In genomic region chrX:2828404-2829065, GRCh38 we compare ENCODE assay signal across 8 cellular contexts. TPM values are rescaled to one million over a fixed set of nuclear protein-coding genes. Genes with fewer than 3 reads are reported as not detected.
DNase-seq lines count a peak whose midpoint lies in the region; ATAC-seq lines count a peak whose summit lies in the region.

Gene GYG2 (plus strand): TSS chrX:2828930. CDS start chrX:2830189, 1,259 bp downstream.

- no peak within 1 kb of the TSS for H3K27ac ChIP-seq in adipose tissue (ENCODE audit: low read depth, low read length)
- H3K27ac ChIP-seq in skin epidermis, result peak within 1 kb of the TSS in 1 of 21 experiments; percentile 65

- H3K36me3 ChIP-seq in HAP-1 (replicated peaks), result no peaks in the 10 kb centered on the region; the same call in 1 of the 2 replicates

- H3K4me1 ChIP-seq in HAP-1, result no peaks in the 10 kb centered on the region

- H3K4me3 ChIP-seq in HAP-1, result peak within 1 kb of the TSS; percentile 46
- peak within 1 kb of the TSS; percentile 27 for H3K4me3 ChIP-seq in iPS-11a (ENCODE audit: low read depth, low read length)
- H3K4me3 ChIP-seq in skin epidermis, result peak within 1 kb of the TSS in 6 of 7 experiments; percentile 12 to 28 (median 18)

- H3K27me3 ChIP-seq in HAP-1 (ENCODE audit: low read depth), result no peaks in the 10 kb centered on the region

- DNase-seq in HAP-1 (ENCODE audit: low spot score in 2 of 2) (peak; percentile 31 to 76), globus pallidus (ENCODE audit: low spot score) (no peak), NCI-H446 (lab: John Stamatoyannopoulos, UW) (no peak)

- in situ Hi-C loops in HAP-1 (cut with MboI; ENCODE audit: low sequenced_read_pairs), result loop anchor here (10.0 kb wide), 2 partner anchors 184 to 1174 kb away; no protein-coding TSS in a partner anchor

- 12 to 14% (median 12%) methylated on average over 35 to 58 of the region's 63 CpGs for WGBS in adipose tissue, 3 donors

- ATAC-seq in HG02571 (IDR thresholded peaks at IDR 0.05; ENCODE audit: unreplicated experiment), result no peak
- no peak for ATAC-seq in GM21786 (IDR thresholded peaks at IDR 0.05; ENCODE audit: unreplicated experiment)

- no peaks in the 10 kb centered on the region for H3K9me3 ChIP-seq in HAP-1

RNA-seq across cellular contexts. Expression of gene GYG2, which starts in this region (rescaled TPM):
- polyA plus RNA-seq in adipose tissue, result 100 to 1,000 TPM in 1 of 3 donors, 10 to 100 TPM in 2; 13.6 to 441 (median 34.3) TPM

Comparison
In these comparisons a context has a peak if more than half of its experiments do, and no peak if none do; other contexts are left out.
1. DNase-seq: peak in HAP-1 (2 of 2); none in globus pallidus (single experiment) and NCI-H446 (0 of 2).
2. Peak in every context shown above with its lines, with median percentiles within 50 percentile points of each other: H3K4me3 ChIP-seq.